8 cellular contexts compared by ENCODE assay signal in the genomic region with DNA sequence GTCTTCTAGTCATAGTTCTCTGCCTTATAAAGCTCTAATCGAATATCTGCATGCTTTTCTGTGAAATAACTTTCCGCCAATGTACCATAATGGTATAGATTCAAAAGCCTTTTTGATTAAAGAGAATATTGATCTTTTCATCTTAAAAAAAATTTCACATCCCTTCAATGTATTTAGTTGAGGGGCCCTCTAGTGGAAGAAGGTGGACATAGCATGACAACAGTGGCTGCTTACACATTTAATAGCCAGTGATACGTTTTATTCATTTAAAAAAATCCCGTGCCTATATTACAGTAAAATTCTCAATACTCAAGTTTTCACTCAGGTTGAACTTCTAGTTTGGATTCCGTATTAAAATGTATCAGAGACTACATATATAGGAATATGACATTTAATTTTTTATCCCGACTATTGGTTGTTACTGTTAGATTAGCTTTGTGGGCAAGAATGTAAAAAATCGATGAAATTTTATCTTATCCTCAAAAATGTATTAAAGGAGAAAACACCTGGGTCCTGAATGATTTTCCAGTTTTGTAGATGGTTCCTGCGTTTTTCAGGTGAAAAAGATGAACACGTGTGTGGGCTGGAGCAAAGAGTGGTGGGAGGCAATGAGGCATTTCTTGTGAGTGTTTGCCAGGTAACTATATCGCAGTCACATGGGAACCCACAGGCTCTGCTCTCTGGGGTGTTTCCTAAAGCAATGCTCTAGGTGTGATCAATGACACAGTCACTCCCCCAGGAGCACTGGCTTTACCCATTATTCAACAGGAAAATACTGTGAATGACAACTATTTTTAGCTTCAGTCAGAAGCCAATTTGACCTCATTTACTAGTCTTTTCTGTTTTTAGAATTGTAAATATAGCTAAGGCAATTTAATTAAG. TPM values are rescaled to one million over a fixed set of nuclear protein-coding genes. Genes with fewer than 3 reads are reported as not detected.
A peak's percentile ranks its signal among the peaks of the same experiment; 100 is the strongest.
DNase-seq lines count a peak whose midpoint lies in the region; ATAC-seq and TF ChIP-seq lines count a peak whose summit lies in the region.

No MANE protein-coding gene starts in this region.

- H3K4me3 Mint-ChIP-seq in nephron = no peak overlapping the region

- H3K9me3 Mint-ChIP-seq in nephron = no peaks in the 10 kb centered on the region

- ATAC-seq in HG02852 (IDR thresholded peaks at IDR 0.05; ENCODE audit: unreplicated experiment) (peak; percentile 72), omental fat pad (ENCODE audit: low FRiP score) (no peak)

- H3K36me3 Mint-ChIP-seq in nephron (ENCODE audit: low read depth) = no peaks in the 10 kb centered on the region

- H3K27me3 Mint-ChIP-seq in nephron (ENCODE audit: low read depth) = peaks cover 13% of the 10 kb centered on the region

- DNase-seq in A172 (ENCODE audit: low spot score) (peak; percentile 34), EL (peak; percentile 43), OCI-M1 (lab: John Stamatoyannopoulos, UW) (peak; percentile 65), dedifferentiated amniotic fluid mesenchymal stem cell (ENCODE audit: extremely low spot score) (peak; percentile 56), NCI-H774 (lab: John Stamatoyannopoulos, UW) (no peak), omental fat pad (ENCODE audit: low spot score) (no peak)

- no peak overlapping the region for H3K27ac Mint-ChIP-seq in nephron

- TF ChIP-seq CTCF in nephron (IDR thresholded peaks at IDR 0.05; ENCODE audit: unreplicated experiment in 3 of 3) (peak; percentile 85 to 87 (median 86)), omental fat pad (IDR thresholded peaks at IDR 0.05) (no peak)

- no peaks in the 10 kb centered on the region for H3K4me1 Mint-ChIP-seq in nephron

RNA-seq across cellular contexts. Expression of a gene that starts 24.1 kb away (rescaled TPM):
- total RNA-seq in A172 (2014; rRNA removed; shearing (Covaris generic)) = not detected in 2 replicates
- 1 to 10 TPM in 1 of 4 donors, not detected in 3; 1.1 TPM for total RNA-seq in omental fat pad

Comparison
In these comparisons a context has a peak if more than half of its experiments do, and no peak if none do; other contexts are left out.
1. DNase-seq: peak in A172 (single experiment), EL (single experiment), OCI-M1 (single experiment) and dedifferentiated amniotic fluid mesenchymal stem cell (single experiment); none in NCI-H774 (single experiment) and omental fat pad (single experiment).
2. CTCF ChIP-seq: peak in nephron (3 of 3); none in omental fat pad (0 of 3).